ENCODE assay signal across 18 cellular contexts in genomic region chr12:74488134-74488533, GRCh38. TPM values are rescaled to one million over a fixed set of nuclear protein-coding genes. Genes with fewer than 3 reads are reported as not detected.
DNase-seq lines count a peak whose midpoint lies in the region; ATAC-seq, FAIRE-seq and TF ChIP-seq lines count a peak whose summit lies in the region.
"Had no signal": no experiment of that assay in that cellular context is flagged by ENCODE, and none has a peak within 500 bp of the region (broad histone marks: within the 10 kb centered on the region; RNA-seq: fewer than 3 reads in every experiment).

No MANE protein-coding gene starts in this region.

- DNase-seq in SW480 (ENCODE audit: low spot score) (no peak), NCI-H1417 treated with DMSO at 0.1 percent for 48 hours (lab: John Stamatoyannopoulos, UW) (no peak), pancreas (no peak), hippocampal formation (lab: John Stamatoyannopoulos, UW) (no peak)
- DNase-seq: 8988T; activated CD4-positive, alpha-beta T cell treated with anti-CD3 and anti-CD28 coated beads for 4 hours; activated T-cell treated with anti-CD3 and anti-CD28 coated beads, Interleukin-2, amount 50 U/mL, for 1 hour; GDM1; kidney glomerular epithelial cell; NCI-H187; NCI-H526 treated with DMSO at 0.1 percent for 48 hours; posterior cingulate gyrus; RPMI8226 had no signal

- H3K9ac ChIP-seq in BLaER1: no peak overlapping the region

- peak; percentile 63 for ATAC-seq in GM19324 (IDR thresholded peaks at IDR 0.05; ENCODE audit: low FRiP score, unreplicated experiment)
- peak; percentile 72 for ATAC-seq in HG02610 (IDR thresholded peaks at IDR 0.05; ENCODE audit: unreplicated experiment)
- peak; percentile 45 for ATAC-seq in HG03135 (IDR thresholded peaks at IDR 0.05; ENCODE audit: unreplicated experiment)
- ATAC-seq in pancreas: no peak

- TF ChIP-seq CTCF in pancreas (IDR thresholded peaks at IDR 0.05): no peak

- H3K27ac ChIP-seq in BLaER1 (no peak overlapping the region), pancreas (no peak overlapping the region)
- H3K27ac ChIP-seq: epithelial cell of prostate had no signal

- H3K9me3 ChIP-seq in BLaER1 (no peaks in the 10 kb centered on the region), pancreas (no peaks in the 10 kb centered on the region)

- H3K4me1 ChIP-seq in BLaER1 (peaks cover 7% of the 10 kb centered on the region; the same call in 1 of the 2 replicates), pancreas (no peaks in the 10 kb centered on the region)

- no peaks in the 10 kb centered on the region for H3K27me3 ChIP-seq in BLaER1
- no peaks in the 10 kb centered on the region for H3K27me3 ChIP-seq in pancreas

- intact Hi-C loops in pancreas (cut with DNase I): no loop called here

- H3K36me3 ChIP-seq in BLaER1 (no peaks in the 10 kb centered on the region), pancreas (no peaks in the 10 kb centered on the region)

- WGBS in pancreas, 2 donors: 79 to 81% methylated on average over 1 of the region's 1 CpG

- FAIRE-seq in pancreas (lab: Jason Lieb, UNC): no peak

- no peaks in the 10 kb centered on the region for H4K20me1 ChIP-seq in BLaER1

- H3K4me2 ChIP-seq in BLaER1: peak overlapping the region; percentile 27; the same call in 1 of the 2 replicates

- H3K4me3 ChIP-seq in BLaER1: no peak overlapping the region
- no peak overlapping the region for H3K4me3 ChIP-seq in pancreas

RNA-seq across cellular contexts. Expression of gene ATXN7L3B, which starts 49.5 kb away (rescaled TPM):
- total RNA-seq in pancreas: 10 to 100 TPM in 5 of 6 donors, 1 to 10 TPM in 1; 9.7 to 23.3 (median 14.2) TPM
- polyA plus RNA-seq in pancreas: 10 to 100 TPM in 1 of 2 donors, 1 to 10 TPM in 1; 5.4 to 11.9 TPM

Comparison
In these comparisons a context has a peak if more than half of its experiments do, and no peak if none do; other contexts are left out.
1. ATAC-seq: peak in GM19324 (single experiment), HG02610 (single experiment) and HG03135 (single experiment); none in pancreas (0 of 4).